1 cellular context compared by ENCODE assay signal in the genomic region with DNA sequence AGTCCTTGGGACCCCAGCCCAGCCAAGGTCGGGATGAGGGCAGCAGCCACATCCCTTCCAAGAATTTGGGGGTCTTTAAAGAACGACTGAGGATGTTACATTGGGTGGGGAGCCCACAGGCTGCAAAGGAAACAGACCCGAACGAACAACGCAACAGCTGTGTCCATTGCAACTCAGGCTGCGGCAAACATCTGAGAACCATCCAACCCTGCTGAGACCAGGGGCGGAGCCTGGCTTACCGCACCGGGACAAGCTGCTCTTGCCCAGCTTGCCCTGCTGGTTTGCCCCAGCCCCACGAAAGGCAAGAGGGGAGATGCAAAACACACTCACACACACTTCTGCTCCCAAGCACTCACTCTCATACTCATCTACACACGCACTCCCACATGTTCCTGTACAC.
TF ChIP-seq lines count a peak whose summit lies in the region.

No MANE protein-coding gene starts in this region.

TF ChIP-seq in GM23338, 12 proteins besides CTCF, POLR2A, EP300 and RAD21 (continued from another document):
- no peak for TF ChIP-seq NANOG (IDR thresholded peaks at IDR 0.05; ENCODE audit: borderline replicate concordance)
- TF ChIP-seq, protein P1, sequence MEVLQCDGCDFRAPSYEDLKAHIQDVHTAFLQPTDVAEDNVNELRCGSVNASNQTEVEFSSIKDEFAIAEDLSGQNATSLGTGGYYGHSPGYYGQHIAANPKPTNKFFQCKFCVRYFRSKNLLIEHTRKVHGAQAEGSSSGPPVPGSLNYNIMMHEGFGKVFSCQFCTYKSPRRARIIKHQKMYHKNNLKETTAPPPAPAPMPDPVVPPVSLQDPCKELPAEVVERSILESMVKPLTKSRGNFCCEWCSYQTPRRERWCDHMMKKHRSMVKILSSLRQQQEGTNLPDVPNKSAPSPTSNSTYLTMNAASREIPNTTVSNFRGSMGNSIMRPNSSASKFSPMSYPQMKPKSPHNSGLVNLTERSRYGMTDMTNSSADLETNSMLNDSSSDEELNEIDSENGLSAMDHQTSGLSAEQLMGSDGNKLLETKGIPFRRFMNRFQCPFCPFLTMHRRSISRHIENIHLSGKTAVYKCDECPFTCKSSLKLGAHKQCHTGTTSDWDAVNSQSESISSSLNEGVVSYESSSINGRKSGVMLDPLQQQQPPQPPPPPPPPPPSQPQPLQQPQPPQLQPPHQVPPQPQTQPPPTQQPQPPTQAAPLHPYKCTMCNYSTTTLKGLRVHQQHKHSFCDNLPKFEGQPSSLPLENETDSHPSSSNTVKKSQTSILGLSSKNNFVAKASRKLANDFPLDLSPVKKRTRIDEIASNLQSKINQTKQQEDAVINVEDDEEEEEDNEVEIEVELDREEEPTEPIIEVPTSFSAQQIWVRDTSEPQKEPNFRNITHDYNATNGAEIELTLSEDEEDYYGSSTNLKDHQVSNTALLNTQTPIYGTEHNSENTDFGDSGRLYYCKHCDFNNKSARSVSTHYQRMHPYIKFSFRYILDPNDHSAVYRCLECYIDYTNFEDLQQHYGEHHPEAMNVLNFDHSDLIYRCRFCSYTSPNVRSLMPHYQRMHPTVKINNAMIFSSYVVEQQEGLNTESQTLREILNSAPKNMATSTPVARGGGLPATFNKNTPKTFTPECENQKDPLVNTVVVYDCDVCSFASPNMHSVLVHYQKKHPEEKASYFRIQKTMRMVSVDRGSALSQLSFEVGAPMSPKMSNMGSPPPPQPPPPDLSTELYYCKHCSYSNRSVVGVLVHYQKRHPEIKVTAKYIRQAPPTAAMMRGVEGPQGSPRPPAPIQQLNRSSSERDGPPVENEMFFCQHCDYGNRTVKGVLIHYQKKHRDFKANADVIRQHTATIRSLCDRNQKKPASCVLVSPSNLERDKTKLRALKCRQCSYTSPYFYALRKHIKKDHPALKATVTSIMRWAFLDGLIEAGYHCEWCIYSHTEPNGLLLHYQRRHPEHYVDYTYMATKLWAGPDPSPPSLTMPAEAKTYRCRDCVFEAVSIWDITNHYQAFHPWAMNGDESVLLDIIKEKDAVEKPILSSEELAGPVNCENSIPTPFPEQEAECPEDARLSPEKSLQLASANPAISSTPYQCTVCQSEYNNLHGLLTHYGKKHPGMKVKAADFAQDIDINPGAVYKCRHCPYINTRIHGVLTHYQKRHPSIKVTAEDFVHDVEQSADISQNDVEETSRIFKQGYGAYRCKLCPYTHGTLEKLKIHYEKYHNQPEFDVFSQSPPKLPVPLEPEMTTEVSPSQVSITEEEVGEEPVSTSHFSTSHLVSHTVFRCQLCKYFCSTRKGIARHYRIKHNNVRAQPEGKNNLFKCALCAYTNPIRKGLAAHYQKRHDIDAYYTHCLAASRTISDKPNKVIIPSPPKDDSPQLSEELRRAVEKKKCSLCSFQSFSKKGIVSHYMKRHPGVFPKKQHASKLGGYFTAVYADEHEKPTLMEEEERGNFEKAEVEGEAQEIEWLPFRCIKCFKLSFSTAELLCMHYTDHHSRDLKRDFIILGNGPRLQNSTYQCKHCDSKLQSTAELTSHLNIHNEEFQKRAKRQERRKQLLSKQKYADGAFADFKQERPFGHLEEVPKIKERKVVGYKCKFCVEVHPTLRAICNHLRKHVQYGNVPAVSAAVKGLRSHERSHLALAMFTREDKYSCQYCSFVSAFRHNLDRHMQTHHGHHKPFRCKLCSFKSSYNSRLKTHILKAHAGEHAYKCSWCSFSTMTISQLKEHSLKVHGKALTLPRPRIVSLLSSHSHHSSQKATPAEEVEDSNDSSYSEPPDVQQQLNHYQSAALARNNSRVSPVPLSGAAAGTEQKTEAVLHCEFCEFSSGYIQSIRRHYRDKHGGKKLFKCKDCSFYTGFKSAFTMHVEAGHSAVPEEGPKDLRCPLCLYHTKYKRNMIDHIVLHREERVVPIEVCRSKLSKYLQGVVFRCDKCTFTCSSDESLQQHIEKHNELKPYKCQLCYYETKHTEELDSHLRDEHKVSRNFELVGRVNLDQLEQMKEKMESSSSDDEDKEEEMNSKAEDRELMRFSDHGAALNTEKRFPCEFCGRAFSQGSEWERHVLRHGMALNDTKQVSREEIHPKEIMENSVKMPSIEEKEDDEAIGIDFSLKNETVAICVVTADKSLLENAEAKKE (CRISPR knock-in tag; IDR thresholded peaks at IDR 0.05), result no peak
- TF ChIP-seq, protein P2, sequence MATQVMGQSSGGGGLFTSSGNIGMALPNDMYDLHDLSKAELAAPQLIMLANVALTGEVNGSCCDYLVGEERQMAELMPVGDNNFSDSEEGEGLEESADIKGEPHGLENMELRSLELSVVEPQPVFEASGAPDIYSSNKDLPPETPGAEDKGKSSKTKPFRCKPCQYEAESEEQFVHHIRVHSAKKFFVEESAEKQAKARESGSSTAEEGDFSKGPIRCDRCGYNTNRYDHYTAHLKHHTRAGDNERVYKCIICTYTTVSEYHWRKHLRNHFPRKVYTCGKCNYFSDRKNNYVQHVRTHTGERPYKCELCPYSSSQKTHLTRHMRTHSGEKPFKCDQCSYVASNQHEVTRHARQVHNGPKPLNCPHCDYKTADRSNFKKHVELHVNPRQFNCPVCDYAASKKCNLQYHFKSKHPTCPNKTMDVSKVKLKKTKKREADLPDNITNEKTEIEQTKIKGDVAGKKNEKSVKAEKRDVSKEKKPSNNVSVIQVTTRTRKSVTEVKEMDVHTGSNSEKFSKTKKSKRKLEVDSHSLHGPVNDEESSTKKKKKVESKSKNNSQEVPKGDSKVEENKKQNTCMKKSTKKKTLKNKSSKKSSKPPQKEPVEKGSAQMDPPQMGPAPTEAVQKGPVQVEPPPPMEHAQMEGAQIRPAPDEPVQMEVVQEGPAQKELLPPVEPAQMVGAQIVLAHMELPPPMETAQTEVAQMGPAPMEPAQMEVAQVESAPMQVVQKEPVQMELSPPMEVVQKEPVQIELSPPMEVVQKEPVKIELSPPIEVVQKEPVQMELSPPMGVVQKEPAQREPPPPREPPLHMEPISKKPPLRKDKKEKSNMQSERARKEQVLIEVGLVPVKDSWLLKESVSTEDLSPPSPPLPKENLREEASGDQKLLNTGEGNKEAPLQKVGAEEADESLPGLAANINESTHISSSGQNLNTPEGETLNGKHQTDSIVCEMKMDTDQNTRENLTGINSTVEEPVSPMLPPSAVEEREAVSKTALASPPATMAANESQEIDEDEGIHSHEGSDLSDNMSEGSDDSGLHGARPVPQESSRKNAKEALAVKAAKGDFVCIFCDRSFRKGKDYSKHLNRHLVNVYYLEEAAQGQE (IDR thresholded peaks at IDR 0.05; ENCODE audit: unreplicated experiment), result no peak
- no peak for TF ChIP-seq ZNF114 (CRISPR knock-in tag; IDR thresholded peaks at IDR 0.05)
- TF ChIP-seq EZH2phosphoT487 (IDR thresholded peaks at IDR 0.05; ENCODE audit: unreplicated experiment), result no peak
